Comparison of ENCODE assay signal across 27 cellular contexts in genomic region chr4:183624548-183624947, GRCh38. TPM values are rescaled to one million over a fixed set of nuclear protein-coding genes. Genes with fewer than 3 reads are reported as not detected.
A peak's percentile ranks its signal among the peaks of the same experiment; 100 is the strongest.
DNase-seq lines count a peak whose midpoint lies in the region; ATAC-seq, FAIRE-seq and TF ChIP-seq lines count a peak whose summit lies in the region.
"Had no signal": no experiment of that assay in that cellular context is flagged by ENCODE, and none has a peak within 500 bp of the region (broad histone marks: within the 10 kb centered on the region; RNA-seq: fewer than 3 reads in every experiment).

No MANE protein-coding gene starts in this region.

- no peaks in the 10 kb centered on the region for H3K36me3 Mint-ChIP-seq in CD4-positive, alpha-beta T cell (ENCODE audit: low read depth)
- H3K36me3 Mint-ChIP-seq: CD8-positive, alpha-beta T cell; IgD-negative memory B cell had no signal

- H3K9me2 ChIP-seq in PC-3 (replicated peaks; ENCODE audit: low read length), result no peaks in the 10 kb centered on the region

- H3K27me3 Mint-ChIP-seq in CD4-positive, alpha-beta T cell, result peaks cover 5% of the 10 kb centered on the region

- H3K79me2 ChIP-seq in PC-3 (ENCODE audit: low read length), result no peaks in the 10 kb centered on the region

- H3K27me3 ChIP-seq in PC-3 (ENCODE audit: low read length) (no peaks in the 10 kb centered on the region), bronchial epithelial cell (ENCODE audit: control insufficient read depth, insufficient read depth, low read length) (no peaks in the 10 kb centered on the region), left lung (no peaks in the 10 kb centered on the region), upper lobe of right lung (no peaks in the 10 kb centered on the region)
- no peaks in the 10 kb centered on the region for H3K27me3 ChIP-seq in CD4-positive, alpha-beta T cell (ENCODE audit: control insufficient read depth, insufficient read depth, low read length)
- H3K27me3 ChIP-seq: BLaER1 treated with 17β-estradiol and CSF1 and Interleukin-3, amounts not matched to agents 10 nM and 100 nM had no signal

- no peak overlapping the region for H3K27ac ChIP-seq in PC-3 (ENCODE audit: low read length)
- no peak overlapping the region for H3K27ac ChIP-seq in left lung
- no peak overlapping the region for H3K27ac ChIP-seq in upper lobe of right lung
- H3K27ac ChIP-seq in CD4-positive, alpha-beta T cell (ENCODE audit: low read depth, low read length), result no peak overlapping the region
- H3K27ac ChIP-seq: A549; BLaER1 treated with 17β-estradiol and CSF1 and Interleukin-3, amounts not matched to agents 10 nM and 100 nM; GM23248; KMS-11 had no signal

- CTCF ChIA-PET in PC-3 (lab: Charles Lee), result no interaction called here
- CTCF ChIA-PET in CD4-positive, alpha-beta T cell (lab: Charles Lee), result no interaction called here

- intact Hi-C loops in PC-3 (cut with micrococcal nuclease), result no loop called here
- intact Hi-C loops in left lung (cut with DNase I), result no loop called here
- intact Hi-C loops in upper lobe of right lung (cut with DNase I), result no loop called here
- intact Hi-C loops in CD4-positive, alpha-beta T cell (cut with DNase I, micrococcal nuclease), result no loop called here

- no peaks in the 10 kb centered on the region for H3K9me3 Mint-ChIP-seq in CD4-positive, alpha-beta T cell
- H3K9me3 Mint-ChIP-seq: CD8-positive, alpha-beta T cell; H9; IgD-negative memory B cell had no signal

- H3F3A ChIP-seq in PC-3 (ENCODE audit: low read length, unreplicated experiment), result no peaks in the 10 kb centered on the region

- H3K4me3 ChIP-seq in PC-3 (ENCODE audit: low read length) (no peak overlapping the region), bronchial epithelial cell (ENCODE audit: low read depth, low read length) (no peak overlapping the region), left lung (no peak overlapping the region), upper lobe of right lung (no peak overlapping the region)
- H3K4me3 ChIP-seq: A549; BLaER1 treated with 17β-estradiol and CSF1 and Interleukin-3, amounts not matched to agents 10 nM and 100 nM; GM23248 had no signal

- FAIRE-seq in bronchial epithelial cell (lab: Jason Lieb, UNC), result peak; percentile 96
- FAIRE-seq: A549, GM12891 had no signal

- BruUV-seq in PC-3 (replicated peaks; lab: Mats Ljungman, UMichigan), result no TSS peak

- peak; percentile 40; the same call in 1 of the 2 replicates for ATAC-seq in PC-3
- ATAC-seq in left lung, result peak; percentile 13
- ATAC-seq in upper lobe of right lung, result peak; percentile 23
- no peak for ATAC-seq in CD4-positive, alpha-beta T cell (ENCODE audit: poor library complexity)
- ATAC-seq: A549; CD8-positive, alpha-beta T cell had no signal

- no peaks in the 10 kb centered on the region for H3K4me1 Mint-ChIP-seq in CD4-positive, alpha-beta T cell (ENCODE audit: low read depth)
- H3K4me1 Mint-ChIP-seq: H9 had no signal

- no peak overlapping the region for H3K4me2 ChIP-seq in PC-3 (ENCODE audit: low read length)
- H3K4me2 ChIP-seq: A549; BLaER1 treated with 17β-estradiol and CSF1 and Interleukin-3, amounts not matched to agents 10 nM and 100 nM; KMS-11 had no signal

- no peak overlapping the region for H2AFZ ChIP-seq in PC-3 (ENCODE audit: low read length)
- H2AFZ ChIP-seq: GM23248 had no signal

- no peaks in the 10 kb centered on the region for H3K36me3 ChIP-seq in PC-3 (ENCODE audit: low read depth, low read length)
- H3K36me3 ChIP-seq in bronchial epithelial cell (ENCODE audit: control insufficient read depth, insufficient read depth, low read length), result no peaks in the 10 kb centered on the region
- no peaks in the 10 kb centered on the region for H3K36me3 ChIP-seq in left lung
- H3K36me3 ChIP-seq in upper lobe of right lung, result no peaks in the 10 kb centered on the region
- H3K36me3 ChIP-seq: BLaER1 treated with 17β-estradiol and CSF1 and Interleukin-3, amounts not matched to agents 10 nM and 100 nM had no signal

- POLR2A ChIA-PET in PC-3 (lab: Charles Lee; ENCODE audit: unreplicated experiment), result no interaction called here
- POLR2A ChIA-PET in CD4-positive, alpha-beta T cell (lab: Charles Lee), result no interaction called here

- DNase-seq in PC-3 (no peak), bronchial epithelial cell (ENCODE audit: low read depth) (peak; percentile 65), left lung (no peak), upper lobe of right lung (no peak), NCI-H82 treated with DMSO at 0.1 percent for 48 hours (lab: John Stamatoyannopoulos, UW; ENCODE audit: unreplicated experiment) (no peak), cerebellar nuclear complex (lab: John Stamatoyannopoulos, UW) (no peak)
- no peak for DNase-seq in CD4-positive, alpha-beta T cell
- DNase-seq: AML-193; CD8-positive, alpha-beta T cell; DMS 273 treated with DMSO at 0.1 percent for 48 hours; DMS79; EL; GDM1; GM23248; H9; MM.1S; NCI-H2029; NCI-H446 treated with DMSO at 0.1 percent for 48 hours; NCI-H526; NCI-H82; RPMI8226; SHP77 treated with DMSO at 0.1 percent for 48 hours had no signal

- H3K4me1 ChIP-seq in PC-3 (ENCODE audit: insufficient read depth, low read length) (no peaks in the 10 kb centered on the region), left lung (peaks cover 0 to 6% of the 10 kb centered on the region in 2 donors), upper lobe of right lung (peaks cover 4% of the 10 kb centered on the region)
- H3K4me1 ChIP-seq: A549 had no signal

- no peak overlapping the region for H3K9ac ChIP-seq in PC-3 (ENCODE audit: low read length)
- H3K9ac ChIP-seq: BLaER1 treated with 17β-estradiol and CSF1 and Interleukin-3, amounts not matched to agents 10 nM and 100 nM; GM23248; KMS-11 had no signal

- H4K20me1 ChIP-seq in PC-3 (ENCODE audit: low read length), result no peaks in the 10 kb centered on the region
- H4K20me1 ChIP-seq: BLaER1 treated with 17β-estradiol and CSF1 and Interleukin-3, amounts not matched to agents 10 nM and 100 nM had no signal

- H3K9me3 ChIP-seq in PC-3 (ENCODE audit: low read length) (no peaks in the 10 kb centered on the region), left lung (no peaks in the 10 kb centered on the region), upper lobe of right lung (no peaks in the 10 kb centered on the region)
- H3K9me3 ChIP-seq in CD4-positive, alpha-beta T cell (ENCODE audit: control insufficient read depth, low read length), result no peaks in the 10 kb centered on the region
- H3K9me3 ChIP-seq: A549; BLaER1 treated with 17β-estradiol and CSF1 and Interleukin-3, amounts not matched to agents 10 nM and 100 nM had no signal

- H3K27ac Mint-ChIP-seq in CD4-positive, alpha-beta T cell, result no peak overlapping the region
- H3K27ac Mint-ChIP-seq: CD8-positive, alpha-beta T cell; H9; IgD-negative memory B cell had no signal

- TF ChIP-seq CTCF in PC-3 (conservative IDR thresholded peaks at IDR 0.05; ENCODE audit: low read depth, low read length), result no peak
- TF ChIP-seq CTCF in bronchial epithelial cell (IDR thresholded peaks at IDR 0.05; ENCODE audit: insufficient read depth, low read length, severe bottlenecking), result no peak
- no peak for TF ChIP-seq CTCF in left lung (IDR thresholded peaks at IDR 0.05)
- no peak for TF ChIP-seq CTCF in upper lobe of right lung (IDR thresholded peaks at IDR 0.05)
- no peak for TF ChIP-seq CTCF in CD4-positive, alpha-beta T cell (IDR thresholded peaks at IDR 0.05)

- no peak overlapping the region for H3K4me3 Mint-ChIP-seq in CD4-positive, alpha-beta T cell
- H3K4me3 Mint-ChIP-seq: CD8-positive, alpha-beta T cell; H9; IgD-negative memory B cell had no signal

RNA-seq across cellular contexts. Expression of gene RWDD4, which starts 34.4 kb away (rescaled TPM):
- total RNA-seq in PC-3 (2014; rRNA removed) (22.6 and 29.6 TPM in 2 replicates), bronchial epithelial cell (14.2 and 18.3 TPM in 2 replicates), left lung (10 to 100 TPM; 15.4 to 17.7 TPM), upper lobe of right lung (15.7 TPM)
- 10 to 100 TPM in 1 of 2 experiments, 1 to 10 TPM in 1; 9.9 to 10.5 TPM for total RNA-seq in CD4-positive, alpha-beta T cell

RNA-seq across cellular contexts. Expression of gene TRAPPC11, which starts 34.5 kb away (rescaled TPM):
- total RNA-seq in PC-3 (2014; rRNA removed), result 19.7 and 20.0 TPM in 2 replicates
- total RNA-seq in bronchial epithelial cell, result 38.8 and 40.8 TPM in 2 replicates
- 10 to 100 TPM; 29.5 to 36.4 TPM for total RNA-seq in left lung
- total RNA-seq in upper lobe of right lung, result 31.7 TPM
- 10 to 100 TPM; 14.7 to 19.2 TPM for total RNA-seq in CD4-positive, alpha-beta T cell
